In genomic region chr21:42923553-42924432, GRCh38 we compare ENCODE assay signal across 8 cellular contexts. TPM values are rescaled to one million over a fixed set of nuclear protein-coding genes. Genes with fewer than 3 reads are reported as not detected.
DNase-seq lines count a peak whose midpoint lies in the region; ATAC-seq and TF ChIP-seq lines count a peak whose summit lies in the region.

No MANE protein-coding gene starts in this region.

- DNase-seq in BJ (ENCODE audit: low read depth) (peak; percentile 40), NCI-H1105 treated with DMSO at 0.1 percent for 48 hours (lab: John Stamatoyannopoulos, UW) (peak; percentile 85), SKM-1 (lab: John Stamatoyannopoulos, UW; ENCODE audit: unreplicated experiment) (peak; percentile 91), cardiac muscle cell (ENCODE audit: low read depth in 1 of 2, low spot score in 1 of 2) (peak; percentile 89 to 91), trophoblast cell (peak; percentile 81 to 95), transverse colon (peak; percentile 80)
- DNase-seq in activated naive CD8-positive, alpha-beta T cell treated with anti-CD3 and anti-CD28 coated beads for 36 hours = peak; percentile 78

- peak overlapping the region; percentile 94 for H2BK12ac ChIP-seq in trophoblast cell (ENCODE audit: low read length)

- H3K27me3 ChIP-seq in BJ (ENCODE audit: control insufficient read depth, insufficient read depth, low read length) = no peaks in the 10 kb centered on the region
- no peaks in the 10 kb centered on the region for H3K27me3 ChIP-seq in cardiac muscle cell
- H3K27me3 ChIP-seq in trophoblast cell (ENCODE audit: insufficient read depth, low read length) = no peaks in the 10 kb centered on the region
- no peaks in the 10 kb centered on the region for H3K27me3 ChIP-seq in transverse colon

- peak overlapping the region; percentile 67 for H4K12ac ChIP-seq in trophoblast cell (ENCODE audit: low read depth, low read length)

- peaks cover 15% of the 10 kb centered on the region for H3K79me2 ChIP-seq in trophoblast cell (ENCODE audit: control insufficient read depth, insufficient read depth, low read length, poor library complexity)

- H2AFZ ChIP-seq in trophoblast cell (ENCODE audit: insufficient read depth, low read length, poor library complexity) = peak overlapping the region; percentile 69

- peaks cover 24% of the 10 kb centered on the region for H3K79me1 ChIP-seq in trophoblast cell (ENCODE audit: low read length)

- H3K9ac ChIP-seq in trophoblast cell (ENCODE audit: low read length) = no peak overlapping the region

- peak overlapping the region; percentile 54 for H3K4me2 ChIP-seq in trophoblast cell (ENCODE audit: low read length)

- no peaks in the 10 kb centered on the region for H3K36me3 Mint-ChIP-seq in activated naive CD8-positive, alpha-beta T cell treated with anti-CD3 and anti-CD28 coated beads for 36 hours

- H2BK5ac ChIP-seq in trophoblast cell (ENCODE audit: low read depth, low read length, poor library complexity) = peak overlapping the region; percentile 95

- peak overlapping the region; percentile 97 for H3K18ac ChIP-seq in trophoblast cell (ENCODE audit: low read length)

- in situ Hi-C loops in transverse colon (cut with MboI; ENCODE audit: low pct_ligation_motif_present in 1 of 4, low pct_unique_long_range_greater_than_20kb in 1 of 4, low sequenced_read_pairs in 3 of 4) = no loop called here

- peak overlapping the region; percentile 92 for H2BK120ac ChIP-seq in trophoblast cell (ENCODE audit: insufficient read depth, low read length, poor library complexity)

- no peaks in the 10 kb centered on the region for H3K9me3 Mint-ChIP-seq in activated naive CD8-positive, alpha-beta T cell treated with anti-CD3 and anti-CD28 coated beads for 36 hours

- H3K4ac ChIP-seq in trophoblast cell (ENCODE audit: low read depth, low read length) = peak overlapping the region; percentile 93

- no CpG with 5 or more reads among the region's 18 CpGs for WGBS in trophoblast cell (ENCODE audit: extremely low coverage, insufficient coverage, insufficient read length)
- 16 to 23% methylated on average over 13 to 18 of the region's 18 CpGs for WGBS in transverse colon (ENCODE audit: low coverage in 1 of 2), 2 donors

- peak; percentile 24 for TF ChIP-seq POLR2A in transverse colon (IDR thresholded peaks at IDR 0.05)

- peak overlapping the region; percentile 67 for H3K4me3 Mint-ChIP-seq in activated naive CD8-positive, alpha-beta T cell treated with anti-CD3 and anti-CD28 coated beads for 36 hours

- H3K36me3 ChIP-seq in BJ (ENCODE audit: control insufficient read depth, insufficient read depth, low read length) = no peaks in the 10 kb centered on the region
- no peaks in the 10 kb centered on the region for H3K36me3 ChIP-seq in cardiac muscle cell
- peaks cover 32 to 38% of the 10 kb centered on the region in 2 experiments for H3K36me3 ChIP-seq in trophoblast cell (ENCODE audit: control insufficient read depth in 1 of 2, insufficient read depth in 2 of 2, low read length in 2 of 2)
- no peaks in the 10 kb centered on the region for H3K36me3 ChIP-seq in transverse colon

- peak overlapping the region; percentile 85 for H3K27ac Mint-ChIP-seq in activated naive CD8-positive, alpha-beta T cell treated with anti-CD3 and anti-CD28 coated beads for 36 hours

- peak overlapping the region; percentile 83 for H2AK5ac ChIP-seq in trophoblast cell (ENCODE audit: low read length)

- H3K27ac ChIP-seq in cardiac muscle cell (peak overlapping the region; percentile 30), trophoblast cell (ENCODE audit: low read depth, low read length) (peak overlapping the region; percentile 98), transverse colon (peak overlapping the region in 2 of 4 donors; percentile 55 to 71)

- no peaks in the 10 kb centered on the region for H3K9me3 ChIP-seq in cardiac muscle cell (ENCODE audit: low read depth)
- no peaks in the 10 kb centered on the region for H3K9me3 ChIP-seq in trophoblast cell (ENCODE audit: insufficient read depth, low read depth, low read length)
- no peaks in the 10 kb centered on the region for H3K9me3 ChIP-seq in transverse colon

- no peak for TF ChIP-seq EP300 in transverse colon (IDR thresholded peaks at IDR 0.05; ENCODE audit: low read depth)

- H3K4me1 ChIP-seq in cardiac muscle cell (ENCODE audit: low read depth) (peaks cover 4% of the 10 kb centered on the region), trophoblast cell (ENCODE audit: control insufficient read depth in 1 of 2, insufficient read depth in 2 of 2, low read length in 2 of 2) (peaks cover 18 to 30% of the 10 kb centered on the region in 2 experiments), transverse colon (peaks cover 4 to 10% (median 7%) of the 10 kb centered on the region in 4 donors)

- H4K8ac ChIP-seq in trophoblast cell (ENCODE audit: low read depth, low read length) = peak overlapping the region; percentile 92

- ATAC-seq in GM19467 (IDR thresholded peaks at IDR 0.05; ENCODE audit: unreplicated experiment) = peak; percentile 73

- H3K27me3 Mint-ChIP-seq in activated naive CD8-positive, alpha-beta T cell treated with anti-CD3 and anti-CD28 coated beads for 36 hours = no peaks in the 10 kb centered on the region

- TF ChIP-seq CTCF in BJ (IDR thresholded peaks at IDR 0.05; ENCODE audit: insufficient read depth, low read depth, low read length) (peak; percentile 81), cardiac muscle cell (IDR thresholded peaks at IDR 0.05; ENCODE audit: low read depth, low read length) (peak; percentile 79), transverse colon (IDR thresholded peaks at IDR 0.05) (peak; percentile 69 to 95 (median 78))

- peak overlapping the region; percentile 99 for H4K91ac ChIP-seq in trophoblast cell (ENCODE audit: low read depth, low read length)

- CTCF ChIA-PET in BJ (lab: Yijun Ruan, JAX) = interaction anchor here (0.8 to 0.9 kb wide), 2 partner anchors 10 to 23 kb away, joined by 3 to 4 read pairs; no protein-coding TSS in a partner anchor

- POLR2A ChIA-PET in BJ (lab: Charles Lee) = interaction anchor here (0.5 kb wide), 1 partner anchor 12 kb away, joined by 20 read pairs; no protein-coding TSS in a partner anchor

- intact Hi-C loops in transverse colon (cut with DNase I; ENCODE audit: low total_unique reads) = no loop called here

- H3K23ac ChIP-seq in trophoblast cell (ENCODE audit: low read length) = no peak overlapping the region

- H3K4me1 Mint-ChIP-seq in activated naive CD8-positive, alpha-beta T cell treated with anti-CD3 and anti-CD28 coated beads for 36 hours = peaks cover 14% of the 10 kb centered on the region

- H3K4me3 ChIP-seq in BJ (ENCODE audit: low read depth, low read length) = no peak overlapping the region
- no peak overlapping the region for H3K4me3 ChIP-seq in cardiac muscle cell
- H3K4me3 ChIP-seq in trophoblast cell (ENCODE audit: low read depth, low read length) = no peak overlapping the region
- peak overlapping the region in 1 of 4 donors; percentile 32 for H3K4me3 ChIP-seq in transverse colon

- peak overlapping the region; percentile 95 for H3K14ac ChIP-seq in trophoblast cell (ENCODE audit: low read length)

RNA-seq across cellular contexts. Expression of gene ERVH48-1, which starts 1.6 kb away (rescaled TPM):
- polyA plus RNA-seq in BJ (2011; rRNA removed) (not detected in 2 replicates), cardiac muscle cell (0.11 and 0.24 TPM in 2 replicates)
- not detected in 2 replicates for polyA minus RNA-seq in BJ (2011; rRNA and poly(A)+ RNA removed)
- total RNA-seq in activated naive CD8-positive, alpha-beta T cell treated with anti-CD3 and anti-CD28 coated beads for 36 hours = under 1 TPM; 0.23 to 0.32 TPM
- total RNA-seq in cardiac muscle cell (0.07 and 0.42 TPM in 2 replicates), transverse colon (not detected)
- polyA plus RNA-seq in trophoblast cell (2013) = 132 and 143 TPM in 2 replicates

RNA-seq across cellular contexts. Expression of gene NDUFV3, which starts 30.7 kb away (rescaled TPM):
- polyA plus RNA-seq in BJ (2011; rRNA removed) = 28.8 and 32.2 TPM in 2 replicates
- polyA minus RNA-seq in BJ (2011; rRNA and poly(A)+ RNA removed) = 23.2 TPM in 2 replicates
- total RNA-seq in activated naive CD8-positive, alpha-beta T cell treated with anti-CD3 and anti-CD28 coated beads for 36 hours = 10 to 100 TPM; 34.2 to 34.3 TPM
- 28.9 and 50.5 TPM in 2 replicates for total RNA-seq in cardiac muscle cell
- polyA plus RNA-seq in cardiac muscle cell = 47.5 and 55.1 TPM in 2 replicates
- 27.2 and 27.8 TPM in 2 replicates for polyA plus RNA-seq in trophoblast cell (2013)
- total RNA-seq in transverse colon = 10 to 100 TPM; 45.6 to 82.8 (median 64.1) TPM

RNA-seq across cellular contexts. Expression of gene WDR4, which starts 44.5 kb away (rescaled TPM):
- polyA plus RNA-seq in BJ (2011; rRNA removed) (9.4 and 13.7 TPM in 2 replicates), cardiac muscle cell (5.5 and 9.3 TPM in 2 replicates)
- 9.0 and 13.1 TPM in 2 replicates for polyA minus RNA-seq in BJ (2011; rRNA and poly(A)+ RNA removed)
- 10 to 100 TPM; 54.0 to 56.7 TPM for total RNA-seq in activated naive CD8-positive, alpha-beta T cell treated with anti-CD3 and anti-CD28 coated beads for 36 hours
- total RNA-seq in cardiac muscle cell (8.1 and 8.8 TPM in 2 replicates), transverse colon (10 to 100 TPM in 2 of 4 donors, 1 to 10 TPM in 2; 6.6 to 22.7 (median 10.3) TPM)
- polyA plus RNA-seq in trophoblast cell (2013) = 9.7 and 10.0 TPM in 2 replicates

RNA-seq across cellular contexts. Expression of gene PKNOX1, which starts 50.6 kb away (rescaled TPM):
- polyA plus RNA-seq in BJ (2011; rRNA removed) (38.9 and 45.8 TPM in 2 replicates), cardiac muscle cell (10.5 and 15.1 TPM in 2 replicates)
- 15.5 and 15.6 TPM in 2 replicates for polyA minus RNA-seq in BJ (2011; rRNA and poly(A)+ RNA removed)
- total RNA-seq in activated naive CD8-positive, alpha-beta T cell treated with anti-CD3 and anti-CD28 coated beads for 36 hours = 10 to 100 TPM; 17.8 to 18.5 TPM
- total RNA-seq in cardiac muscle cell (8.1 and 10.5 TPM in 2 replicates), transverse colon (100 to 1,000 TPM in 1 of 4 donors, 10 to 100 TPM in 2, 1 to 10 TPM in 1; 9.4 to 140 (median 25.1) TPM)
- polyA plus RNA-seq in trophoblast cell (2013) = 13.4 and 13.7 TPM in 2 replicates

Comparison
In these comparisons a context has a peak if more than half of its experiments do, and no peak if none do; other contexts are left out.
1. DNase-seq: peak in every context shown above with its lines; median percentile 91 in SKM-1; 90 in cardiac muscle cell; 88 in trophoblast cell; 85 in NCI-H1105 treated with DMSO at 0.1 percent for 48 hours; 80 in transverse colon; 78 in activated naive CD8-positive, alpha-beta T cell treated with anti-CD3 and anti-CD28 coated beads for 36 hours; 40 in BJ.